Comparison of ENCODE assay signal across 8 cellular contexts in genomic region chr2:219279151-219279915, GRCh38. TPM values are rescaled to one million over a fixed set of nuclear protein-coding genes. Genes with fewer than 3 reads are reported as not detected.
DNase-seq lines count a peak whose midpoint lies in the region; ATAC-seq and TF ChIP-seq lines count a peak whose summit lies in the region.

Gene DNAJB2, plus strand, starts transcription at chr2:219279366. Its CDS starts 468 bp downstream, at chr2:219279834.

- DNase-seq in NCI-H187 (lab: John Stamatoyannopoulos, UW) (peak; percentile 72 to 92), T-helper 2 cell (peak; percentile 95 to 100 (median 99)), left ventricle myocardium superior (peak; percentile 99), prostate gland (ENCODE audit: low spot score) (peak; percentile 99)

- peak within 1 kb of the TSS; percentile 99 for H3K27ac ChIP-seq in angular gyrus (ENCODE audit: low read depth, low read length)
- H3K27ac ChIP-seq in prostate gland, result peak within 1 kb of the TSS; percentile 94 to 98
- peak within 1 kb of the TSS; percentile 88 for H3K27ac ChIP-seq in urinary bladder (ENCODE audit: low read depth)

- 1% methylated on average over 51 of the region's 65 CpGs for WGBS in prostate gland
- WGBS in urinary bladder, result under 1% methylated on average over 65 of the region's 65 CpGs

- H3K36me3 ChIP-seq in prostate gland (peaks cover 0 to 9% of the 10 kb centered on the region in 2 donors), urinary bladder (ENCODE audit: insufficient read depth) (peaks cover 4% of the 10 kb centered on the region)

- TF ChIP-seq CTCF in prostate gland (IDR thresholded peaks at IDR 0.05), result no peak

- TF ChIP-seq POLR2A in prostate gland (IDR thresholded peaks at IDR 0.05), result peak; percentile 95

- no peaks in the 10 kb centered on the region for H3K27me3 ChIP-seq in prostate gland (replicated peaks; ENCODE audit: insufficient read depth)

- H3K4me3 ChIP-seq in prostate gland, result peak within 1 kb of the TSS; percentile 64 to 77
- H3K4me3 ChIP-seq in urinary bladder (ENCODE audit: low read depth, low read length), result peak within 1 kb of the TSS; percentile 58

- no peaks in the 10 kb centered on the region for H3K9me3 ChIP-seq in prostate gland

- intact Hi-C loops in left ventricle myocardium superior (cut with micrococcal nuclease), result no loop called here
- intact Hi-C loops in prostate gland (cut with DNase I), result loop anchor here (2.0 kb wide), 1 partner anchor 15 kb away; no protein-coding TSS in a partner anchor

- H3K4me1 ChIP-seq in prostate gland (replicated peaks) (peaks cover 13% of the 10 kb centered on the region), urinary bladder (ENCODE audit: insufficient read depth) (no peaks in the 10 kb centered on the region)

- peak; percentile 92 for ATAC-seq in GM18498 (IDR thresholded peaks at IDR 0.05; ENCODE audit: unreplicated experiment)
- peak; percentile 83 for ATAC-seq in HG02938 (IDR thresholded peaks at IDR 0.05; ENCODE audit: unreplicated experiment)
- ATAC-seq in left ventricle myocardium superior, result peak; percentile 95

RNA-seq across cellular contexts. Expression of gene DNAJB2, which starts in this region (rescaled TPM):
- total RNA-seq in left ventricle myocardium superior (74.9 TPM), prostate gland (100 to 1,000 TPM; 155 to 163 TPM), urinary bladder (38.7 TPM)
- polyA plus RNA-seq in urinary bladder, result 76.9 TPM

Comparison
In these comparisons a context has a peak if more than half of its experiments do, and no peak if none do; other contexts are left out.
1. Peak in every context shown above with its lines: DNase-seq, ATAC-seq, H3K4me3 ChIP-seq and H3K27ac ChIP-seq.